In genomic region chr17:49910094-49910857, GRCh38 we compare ENCODE assay signal across 11 cellular contexts. TPM values are rescaled to one million over a fixed set of nuclear protein-coding genes. Genes with fewer than 3 reads are reported as not detected.
DNase-seq lines count a peak whose midpoint lies in the region; ATAC-seq, FAIRE-seq and TF ChIP-seq lines count a peak whose summit lies in the region.
"Had no signal": no experiment of that assay in that cellular context is flagged by ENCODE, and none has a peak within 500 bp of the region (broad histone marks: within the 10 kb centered on the region; RNA-seq: fewer than 3 reads in every experiment).

No MANE protein-coding gene starts in this region.

- H3K4me3 Mint-ChIP-seq in endothelial cell (ENCODE audit: unreplicated experiment): peak overlapping the region; percentile 42

- no peak for TF ChIP-seq CTCF in endothelial cell (IDR thresholded peaks at IDR 0.05; ENCODE audit: unreplicated experiment)
- TF ChIP-seq CTCF in parathyroid adenoma (IDR thresholded peaks at IDR 0.05): no peak
- TF ChIP-seq CTCF in prostate gland (IDR thresholded peaks at IDR 0.05): no peak

- no peak for ATAC-seq in GM18868 (IDR thresholded peaks at IDR 0.05; ENCODE audit: unreplicated experiment)
- no peak for ATAC-seq in GM18909 (IDR thresholded peaks at IDR 0.05; ENCODE audit: poor library complexity, unreplicated experiment)
- no peak for ATAC-seq in HG03432 (IDR thresholded peaks at IDR 0.05; ENCODE audit: unreplicated experiment)

- peak overlapping the region in 7 of 11 experiments; percentile 15 to 55 (median 31); a peak in 8 of 22 replicates for H3K9ac ChIP-seq in BLaER1 treated with 17β-estradiol and CSF1 and Interleukin-3, amounts not matched to agents 10 nM and 100 nM
- H3K9ac ChIP-seq in parathyroid adenoma: no peak overlapping the region

- H3K27me3 ChIP-seq in BLaER1 treated with 17β-estradiol and CSF1 and Interleukin-3, amounts not matched to agents 10 nM and 100 nM: peaks cover 51 to 81% (median 73%) of the 10 kb centered on the region in 11 experiments
- H3K27me3 ChIP-seq in parathyroid adenoma (ENCODE audit: control insufficient read depth, insufficient read depth, low read length) (peaks cover 6% of the 10 kb centered on the region), prostate gland (replicated peaks; ENCODE audit: insufficient read depth) (peaks cover 10% of the 10 kb centered on the region)

- H3K27me3 Mint-ChIP-seq in endothelial cell (ENCODE audit: unreplicated experiment): peaks cover 31% of the 10 kb centered on the region

- no peaks in the 10 kb centered on the region for H3K36me3 ChIP-seq in BLaER1 treated with 17β-estradiol and CSF1 and Interleukin-3, amounts not matched to agents 10 nM and 100 nM
- H3K36me3 ChIP-seq in parathyroid adenoma (ENCODE audit: control insufficient read depth, insufficient read depth, low read length) (no peaks in the 10 kb centered on the region), prostate gland (no peaks in the 10 kb centered on the region)
- H3K36me3 ChIP-seq: HAP-1, upper lobe of left lung had no signal

- no peaks in the 10 kb centered on the region for H3K4me1 Mint-ChIP-seq in endothelial cell (ENCODE audit: unreplicated experiment)

- no peak overlapping the region for H3K27ac Mint-ChIP-seq in endothelial cell (ENCODE audit: unreplicated experiment)

- H2AFZ ChIP-seq in parathyroid adenoma: peak overlapping the region; percentile 25

- H3K79me2 ChIP-seq in parathyroid adenoma: no peaks in the 10 kb centered on the region

- no peak overlapping the region for H3K27ac ChIP-seq in BLaER1 treated with 17β-estradiol and CSF1 and Interleukin-3, amounts not matched to agents 10 nM and 100 nM
- H3K27ac ChIP-seq in parathyroid adenoma: no peak overlapping the region
- H3K27ac ChIP-seq in prostate gland: no peak overlapping the region
- H3K27ac ChIP-seq: upper lobe of left lung had no signal

- peak; percentile 51 for DNase-seq in RCC 7860 (ENCODE audit: low spot score)
- peak; percentile 20 for DNase-seq in endothelial cell (ENCODE audit: low spot score)
- no peak for DNase-seq in prostate gland (ENCODE audit: low spot score)

- H4K20me1 ChIP-seq in BLaER1 treated with 17β-estradiol and CSF1 and Interleukin-3, amounts not matched to agents 10 nM and 100 nM: peaks cover 0 to 47% (median 21%) of the 10 kb centered on the region in 11 experiments; a peak in 15 of 22 replicates

- H3K36me3 Mint-ChIP-seq in endothelial cell (ENCODE audit: low read depth, unreplicated experiment): no peaks in the 10 kb centered on the region

- peaks cover 8 to 42% (median 28%) of the 10 kb centered on the region in 10 experiments; a peak in 19 of 20 replicates for H3K4me1 ChIP-seq in BLaER1 treated with 17β-estradiol and CSF1 and Interleukin-3, amounts not matched to agents 10 nM and 100 nM
- H3K4me1 ChIP-seq in parathyroid adenoma (peaks cover 5% of the 10 kb centered on the region), prostate gland (replicated peaks) (no peaks in the 10 kb centered on the region)
- H3K4me1 ChIP-seq: HAP-1 had no signal

- H3K9me3 ChIP-seq in BLaER1 treated with 17β-estradiol and CSF1 and Interleukin-3, amounts not matched to agents 10 nM and 100 nM (replicated peaks in 1 of 11): no peaks in the 10 kb centered on the region
- no peaks in the 10 kb centered on the region for H3K9me3 ChIP-seq in parathyroid adenoma (ENCODE audit: control insufficient read depth, low read length)
- H3K9me3 ChIP-seq in prostate gland: no peaks in the 10 kb centered on the region
- H3K9me3 ChIP-seq: HAP-1, upper lobe of left lung had no signal

- peak overlapping the region; percentile 66 to 89 (median 83) for H3K4me2 ChIP-seq in BLaER1 treated with 17β-estradiol and CSF1 and Interleukin-3, amounts not matched to agents 10 nM and 100 nM
- H3K4me2 ChIP-seq in parathyroid adenoma (ENCODE audit: low read length): peak overlapping the region; percentile 31

- H3K4me3 ChIP-seq in BLaER1 treated with 17β-estradiol and CSF1 and Interleukin-3, amounts not matched to agents 10 nM and 100 nM: peak overlapping the region; percentile 35 to 64 (median 46); a peak in 19 of 20 replicates
- H3K4me3 ChIP-seq in parathyroid adenoma (ENCODE audit: low read depth, low read length): no peak overlapping the region
- no peak overlapping the region for H3K4me3 ChIP-seq in prostate gland
- H3K4me3 ChIP-seq: HAP-1 had no signal

- H3K9me3 Mint-ChIP-seq in endothelial cell (ENCODE audit: unreplicated experiment): no peaks in the 10 kb centered on the region

- intact Hi-C loops in prostate gland (cut with DNase I): no loop called here

- no peak for FAIRE-seq in RCC 7860 (lab: Jason Lieb, UNC)
- FAIRE-seq: islet of Langerhans had no signal

- 8% methylated on average over 58 of the region's 69 CpGs for WGBS in prostate gland

- TF ChIP-seq POLR2A in prostate gland (IDR thresholded peaks at IDR 0.05): no peak

RNA-seq across cellular contexts. Expression of gene DLX4, which starts 58.7 kb away (rescaled TPM):
- total RNA-seq in endothelial cell (ENCODE audit: unreplicated experiment): 0.36 TPM
- total RNA-seq in prostate gland: not detected

Comparison
In these comparisons a context has a peak if more than half of its experiments do, and no peak if none do; other contexts are left out.
1. H3K4me3 ChIP-seq: peak in BLaER1 treated with 17β-estradiol and CSF1 and Interleukin-3, amounts not matched to agents 10 nM and 100 nM (10 of 10); none in parathyroid adenoma (single experiment) and prostate gland (0 of 2).